1 cellular context compared by ENCODE assay signal in the genomic region with DNA sequence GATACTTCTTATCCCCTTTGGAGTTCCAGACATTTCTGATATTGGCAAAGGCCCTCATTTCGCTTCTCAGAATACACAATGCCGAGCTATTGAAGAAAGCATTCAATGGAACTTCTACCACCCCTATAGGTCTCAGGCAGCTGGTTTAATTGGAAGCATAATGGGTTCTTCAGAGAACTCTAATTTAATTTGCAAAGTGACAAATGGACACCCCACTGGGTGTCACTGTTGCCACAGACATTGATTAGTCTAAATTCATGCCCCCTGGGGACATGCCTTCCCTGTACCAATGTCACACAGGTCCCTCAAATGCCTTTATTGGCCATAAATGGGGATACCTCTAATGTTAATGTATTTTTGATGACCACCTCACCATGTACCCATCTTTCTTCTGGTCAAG.
TF ChIP-seq lines count a peak whose summit lies in the region.

No MANE protein-coding gene starts in this region.

TF ChIP-seq in HCT116, 20 proteins besides CTCF, POLR2A, EP300 and RAD21 (continued from another document):
- TF ChIP-seq ZBTB33 (IDR thresholded peaks at IDR 0.05; ENCODE audit: extremely low read depth, insufficient replicate concordance, low read length) = no peak
- TF ChIP-seq YY1 (IDR thresholded peaks at IDR 0.05; ENCODE audit: extremely low read depth, insufficient replicate concordance, low read depth, low read length) = no peak
- no peak for TF ChIP-seq FOSL1 (IDR thresholded peaks at IDR 0.05; ENCODE audit: low read depth)
- no peak for TF ChIP-seq ATF3 (IDR thresholded peaks at IDR 0.05)
- TF ChIP-seq, protein P1, sequence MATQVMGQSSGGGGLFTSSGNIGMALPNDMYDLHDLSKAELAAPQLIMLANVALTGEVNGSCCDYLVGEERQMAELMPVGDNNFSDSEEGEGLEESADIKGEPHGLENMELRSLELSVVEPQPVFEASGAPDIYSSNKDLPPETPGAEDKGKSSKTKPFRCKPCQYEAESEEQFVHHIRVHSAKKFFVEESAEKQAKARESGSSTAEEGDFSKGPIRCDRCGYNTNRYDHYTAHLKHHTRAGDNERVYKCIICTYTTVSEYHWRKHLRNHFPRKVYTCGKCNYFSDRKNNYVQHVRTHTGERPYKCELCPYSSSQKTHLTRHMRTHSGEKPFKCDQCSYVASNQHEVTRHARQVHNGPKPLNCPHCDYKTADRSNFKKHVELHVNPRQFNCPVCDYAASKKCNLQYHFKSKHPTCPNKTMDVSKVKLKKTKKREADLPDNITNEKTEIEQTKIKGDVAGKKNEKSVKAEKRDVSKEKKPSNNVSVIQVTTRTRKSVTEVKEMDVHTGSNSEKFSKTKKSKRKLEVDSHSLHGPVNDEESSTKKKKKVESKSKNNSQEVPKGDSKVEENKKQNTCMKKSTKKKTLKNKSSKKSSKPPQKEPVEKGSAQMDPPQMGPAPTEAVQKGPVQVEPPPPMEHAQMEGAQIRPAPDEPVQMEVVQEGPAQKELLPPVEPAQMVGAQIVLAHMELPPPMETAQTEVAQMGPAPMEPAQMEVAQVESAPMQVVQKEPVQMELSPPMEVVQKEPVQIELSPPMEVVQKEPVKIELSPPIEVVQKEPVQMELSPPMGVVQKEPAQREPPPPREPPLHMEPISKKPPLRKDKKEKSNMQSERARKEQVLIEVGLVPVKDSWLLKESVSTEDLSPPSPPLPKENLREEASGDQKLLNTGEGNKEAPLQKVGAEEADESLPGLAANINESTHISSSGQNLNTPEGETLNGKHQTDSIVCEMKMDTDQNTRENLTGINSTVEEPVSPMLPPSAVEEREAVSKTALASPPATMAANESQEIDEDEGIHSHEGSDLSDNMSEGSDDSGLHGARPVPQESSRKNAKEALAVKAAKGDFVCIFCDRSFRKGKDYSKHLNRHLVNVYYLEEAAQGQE (IDR thresholded peaks at IDR 0.05; ENCODE audit: low read depth) = no peak
- no peak for TF ChIP-seq EGR1 (IDR thresholded peaks at IDR 0.05; ENCODE audit: low read depth)
- no peak for TF ChIP-seq JUND (IDR thresholded peaks at IDR 0.05)
- no peak for TF ChIP-seq ZFX (IDR thresholded peaks at IDR 0.05)
- no peak for TF ChIP-seq MAX (IDR thresholded peaks at IDR 0.05)
- no peak for TF ChIP-seq ZNF274 (IDR thresholded peaks at IDR 0.05; ENCODE audit: low read depth, low read length)
- no peak for TF ChIP-seq SP1 (IDR thresholded peaks at IDR 0.05; ENCODE audit: low read depth)
- TF ChIP-seq EZH2phosphoT487 (IDR thresholded peaks at IDR 0.05; ENCODE audit: borderline replicate concordance) = no peak
- no peak for TF ChIP-seq EZH2 (IDR thresholded peaks at IDR 0.05)
TF ChIP-seq in HCT116: peak in this region for 0.
